12 cellular contexts compared by ENCODE assay signal in genomic region chr16:8570393-8570792, GRCh38. TPM values are rescaled to one million over a fixed set of nuclear protein-coding genes. Genes with fewer than 3 reads are reported as not detected.
DNase-seq lines count a peak whose midpoint lies in the region; TF ChIP-seq lines count a peak whose summit lies in the region.
"Not testable (repeated sequence)": the region's sequence is repeated elsewhere in the genome, so short reads cannot be mapped to it uniquely, and the experiment has no call there.
"Had no signal": no experiment of that assay in that cellular context is flagged by ENCODE, and none has a peak within 500 bp of the region (broad histone marks: within the 10 kb centered on the region; RNA-seq: fewer than 3 reads in every experiment).

No MANE protein-coding gene starts in this region.

- not testable (repeated sequence) for H3K27ac ChIP-seq in HEK293 (ENCODE audit: extremely low read depth, low read depth, low read length)
- H3K27ac ChIP-seq in SJSA1 = peak overlapping the region; percentile 82
- peak overlapping the region; percentile 94 for H3K27ac ChIP-seq in mesodermal cell (ENCODE audit: low read depth, low read length, severe bottlenecking)

- H3K27me3 ChIP-seq in SJSA1 (replicated peaks) = not testable (repeated sequence)

- peaks cover 29% of the 10 kb centered on the region for H3K27me3 Mint-ChIP-seq in dendritic cell treated with granulocyte-macrophage colony-stimulating factor and Interleukin-4, amounts not matched to agents 40 ng/mL and 50 ng/mL, for 4 days
- H3K27me3 Mint-ChIP-seq in progenitor cell of endocrine pancreas = not testable (repeated sequence)

- H3K36me3 Mint-ChIP-seq in dendritic cell treated with granulocyte-macrophage colony-stimulating factor and Interleukin-4, amounts not matched to agents 40 ng/mL and 50 ng/mL, for 4 days (ENCODE audit: low read depth); progenitor cell of endocrine pancreas (ENCODE audit: insufficient read depth): not testable (repeated sequence)

- not testable (repeated sequence) for H3K36me3 ChIP-seq in HEK293 (ENCODE audit: control insufficient read depth in 2 of 2, insufficient read depth in 1 of 2, low read length in 2 of 2); SJSA1; mesodermal cell (ENCODE audit: control insufficient read depth, insufficient read depth, low read length)

- H3K27ac Mint-ChIP-seq in dendritic cell treated with granulocyte-macrophage colony-stimulating factor and Interleukin-4, amounts not matched to agents 40 ng/mL and 50 ng/mL, for 4 days = peak overlapping the region; percentile 51
- peak overlapping the region; percentile 97 for H3K27ac Mint-ChIP-seq in progenitor cell of endocrine pancreas

- not testable (repeated sequence) for H3K4me1 ChIP-seq in HEK293 (ENCODE audit: control insufficient read depth, insufficient read depth, low read length)
- H3K4me1 ChIP-seq in SJSA1 (replicated peaks) (peaks cover 25% of the 10 kb centered on the region), mesodermal cell (ENCODE audit: control insufficient read depth, insufficient read depth, low read length, poor library complexity, severe bottlenecking) (peaks cover 23% of the 10 kb centered on the region)

- TF ChIP-seq CTCF in AG10803 (conservative IDR thresholded peaks at IDR 0.05; ENCODE audit: low read length); HEK293 (tag by site-specific recombination; IDR thresholded peaks at IDR 0.05); progenitor cell of endocrine pancreas (IDR thresholded peaks at IDR 0.05; ENCODE audit: unreplicated experiment): not testable (repeated sequence)

- H3K4me1 Mint-ChIP-seq in dendritic cell treated with granulocyte-macrophage colony-stimulating factor and Interleukin-4, amounts not matched to agents 40 ng/mL and 50 ng/mL, for 4 days (ENCODE audit: low read depth) = peaks cover 19% of the 10 kb centered on the region
- H3K4me1 Mint-ChIP-seq in progenitor cell of endocrine pancreas (ENCODE audit: low read depth) = peaks cover 23% of the 10 kb centered on the region

- not testable (repeated sequence) for H3K4me3 Mint-ChIP-seq in dendritic cell treated with granulocyte-macrophage colony-stimulating factor and Interleukin-4, amounts not matched to agents 40 ng/mL and 50 ng/mL, for 4 days; progenitor cell of endocrine pancreas (ENCODE audit: low read depth)

- intact Hi-C loops in dendritic cell treated with granulocyte-macrophage colony-stimulating factor and Interleukin-4, amounts not matched to agents 40 ng/mL and 50 ng/mL, for 4 days (cut with micrococcal nuclease) = not testable (repeated sequence)

- H3K9me3 ChIP-seq in HEK293 (ENCODE audit: control insufficient read depth, insufficient read depth, low read depth, low read length); SJSA1 (replicated peaks); mesodermal cell (ENCODE audit: control insufficient read depth, low read length): not testable (repeated sequence)

- POLR2A ChIA-PET in HEK293 (lab: Yijun Ruan, JAX) = not testable (repeated sequence)

- peak; percentile 16 for DNase-seq in AG10803 (ENCODE audit: low read depth)
- not testable (repeated sequence) for DNase-seq in SJSA1 (ENCODE audit: low read depth in 1 of 2, low spot score in 2 of 2); progenitor cell of endocrine pancreas (ENCODE audit: low spot score, unreplicated experiment)
- peak; percentile 60 for DNase-seq in islet precursor cell

- H3K4me3 ChIP-seq in AG10803 (ENCODE audit: low read length); HEK293 (ENCODE audit: low read depth, low read length); SJSA1; mesodermal cell (ENCODE audit: extremely low read depth, insufficient read depth, low read length, poor library complexity, severe bottlenecking): not testable (repeated sequence)

- not testable (repeated sequence) for H3K9me3 Mint-ChIP-seq in dendritic cell treated with granulocyte-macrophage colony-stimulating factor and Interleukin-4, amounts not matched to agents 40 ng/mL and 50 ng/mL, for 4 days; progenitor cell of endocrine pancreas (ENCODE audit: low read depth)

- CTCF ChIA-PET in HEK293 (lab: Yijun Ruan, JAX) = interaction anchor here (0.6 to 2.3 kb wide), 6 partner anchors 31 to 252 kb away, joined by 3 to 11 read pairs (median 4); no protein-coding TSS in a partner anchor

- 80 to 90% methylated on average over 5 to 8 of the region's 12 CpGs for WGBS in mesodermal cell (ENCODE audit: insufficient coverage in 2 of 2), 2 experiments

TF ChIP-seq in HEK293, 187 proteins besides CTCF, POLR2A, EP300 and RAD21:
- TF ChIP-seq ZNF664 (tag by site-specific recombination; IDR thresholded peaks at IDR 0.05) = 0 out of 2 replicates have a peak, but pooled peaks have one; percentile 38

RNA-seq across cellular contexts. Expression of gene TMEM114, which starts 19.9 kb away (rescaled TPM):
- not detected in 2 replicates for total RNA-seq in SJSA1 (2014; rRNA removed; shearing (Covaris generic))
- polyA plus RNA-seq in mesodermal cell (2013, experiment 1 of 2) = not detected
- not detected for polyA plus RNA-seq in mesodermal cell (2013, experiment 2 of 2)
- total RNA-seq in progenitor cell of endocrine pancreas = 1.8 TPM in 2 replicates
- total RNA-seq: CD4-positive, alpha-beta memory T cell; Daoy; G401; Right ventricle myocardium superior; SK-MEL-5 had no signal
- polyA plus RNA-seq: CD4-positive, alpha-beta memory T cell had no signal

RNA-seq across cellular contexts. Expression of gene METTL22, which starts 51.1 kb away (rescaled TPM):
- total RNA-seq in SJSA1 (2014; rRNA removed; shearing (Covaris generic)) = 14.9 and 19.8 TPM in 2 replicates
- polyA plus RNA-seq in mesodermal cell (2013, experiment 1 of 2) = 49.4 TPM
- polyA plus RNA-seq in mesodermal cell (2013, experiment 2 of 2) = 34.8 TPM
- total RNA-seq in progenitor cell of endocrine pancreas = 55.4 and 56.5 TPM in 2 replicates
